In the genomic region with DNA sequence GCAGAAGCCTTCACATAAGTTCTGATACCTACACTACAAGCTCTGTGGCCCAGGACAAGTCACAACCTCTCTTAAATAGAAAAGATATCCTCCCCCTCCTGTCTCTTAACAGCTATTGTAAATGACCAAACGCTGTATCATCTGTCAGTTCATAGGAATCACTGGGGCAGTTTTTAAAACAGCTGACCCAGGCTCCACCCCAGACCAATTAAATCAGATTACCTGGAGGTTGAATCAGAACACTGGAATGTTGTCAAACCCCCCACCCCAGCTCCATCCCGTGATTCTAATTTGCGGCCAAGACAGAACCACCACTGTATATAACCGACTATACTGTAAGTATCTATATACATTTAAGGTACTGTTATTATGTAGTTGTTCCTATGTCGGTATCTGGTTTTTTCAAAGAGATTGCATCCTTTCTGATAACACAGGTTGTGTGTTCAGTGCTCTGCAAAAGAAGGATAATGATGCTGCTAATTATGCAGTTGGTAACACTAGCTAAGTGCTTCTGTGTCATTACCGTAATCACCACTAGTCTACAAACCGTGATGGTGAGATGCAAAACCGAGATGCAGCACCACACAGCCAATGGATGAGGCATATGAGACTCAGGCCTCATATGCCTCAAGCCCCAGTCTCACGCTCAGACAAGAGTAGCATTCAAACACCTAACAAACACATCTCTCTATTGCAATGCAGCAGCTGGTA, we compare ENCODE assay signal across 13 cellular contexts. TPM values are rescaled to one million over a fixed set of nuclear protein-coding genes. Genes with fewer than 3 reads are reported as not detected.
A peak's percentile ranks its signal among the peaks of the same experiment; 100 is the strongest.
DNase-seq lines count a peak whose midpoint lies in the region; ATAC-seq and TF ChIP-seq lines count a peak whose summit lies in the region.
"Had no signal": no experiment of that assay in that cellular context is flagged by ENCODE, and none has a peak within 500 bp of the region (broad histone marks: within the 10 kb centered on the region; RNA-seq: fewer than 3 reads in every experiment).

No MANE protein-coding gene starts in this region.

- H4K20me1 ChIP-seq in osteoblast (ENCODE audit: insufficient read depth, low read length): peaks cover 48% of the 10 kb centered on the region

- H3K9ac ChIP-seq in endodermal cell (ENCODE audit: extremely low read depth, low read length, poor library complexity, severe bottlenecking): no peak overlapping the region

- peaks cover 9% of the 10 kb centered on the region for H3K36me3 ChIP-seq in endodermal cell (ENCODE audit: control insufficient read depth, insufficient read depth, low read length)
- H3K36me3 ChIP-seq in osteoblast (ENCODE audit: insufficient read depth, low read length): peaks cover 10% of the 10 kb centered on the region
- H3K36me3 ChIP-seq: esophagus squamous epithelium had no signal

- peak; percentile 66 for TF ChIP-seq CTCF in endodermal cell (conservative IDR thresholded peaks at IDR 0.05)
- peak; percentile 14 for TF ChIP-seq CTCF in osteoblast (IDR thresholded peaks at IDR 0.05; ENCODE audit: extremely low read depth, low read depth, low read length)

- peaks cover 8% of the 10 kb centered on the region for H3K36me3 Mint-ChIP-seq in endodermal cell (ENCODE audit: low read depth)

- no peak overlapping the region for H3K4me3 Mint-ChIP-seq in endodermal cell
- H3K4me3 Mint-ChIP-seq: memory B cell; stimulated activated naive CD8-positive, alpha-beta T cell treated with anti-CD3 and anti-CD28 coated beads, Interleukin-15, amount 100 ng/mL, for 72 hours had no signal

- H3K4me3 ChIP-seq in endodermal cell (ENCODE audit: low read length) (peak overlapping the region; percentile 79), osteoblast (ENCODE audit: insufficient read depth, low read length) (no peak overlapping the region)
- H3K4me3 ChIP-seq: adrenal gland, esophagus squamous epithelium had no signal

- no peak overlapping the region for H2AFZ ChIP-seq in osteoblast (ENCODE audit: low read length)

- no peak overlapping the region for H3K4me2 ChIP-seq in osteoblast (ENCODE audit: insufficient read depth, low read length)

- H3K27me3 Mint-ChIP-seq in endodermal cell (ENCODE audit: insufficient read depth): peaks cover 8% of the 10 kb centered on the region
- H3K27me3 Mint-ChIP-seq: memory B cell had no signal

- peak; percentile 49 for ATAC-seq in GM18502 (IDR thresholded peaks at IDR 0.05; ENCODE audit: poor library complexity, unreplicated experiment)
- ATAC-seq in GM18858 (IDR thresholded peaks at IDR 0.05; ENCODE audit: unreplicated experiment): no peak
- no peak for ATAC-seq in GM21786 (IDR thresholded peaks at IDR 0.05; ENCODE audit: unreplicated experiment)
- ATAC-seq: stimulated activated naive CD8-positive, alpha-beta T cell treated with anti-CD3 and anti-CD28 coated beads, Interleukin-15, amount 100 ng/mL, for 72 hours had no signal

- peak overlapping the region; percentile 12 for H3K27ac Mint-ChIP-seq in endodermal cell
- H3K27ac Mint-ChIP-seq: memory B cell; stimulated activated naive CD8-positive, alpha-beta T cell treated with anti-CD3 and anti-CD28 coated beads, Interleukin-15, amount 100 ng/mL, for 72 hours had no signal

- peak; percentile 34 for DNase-seq in NCI-H146 treated with DMSO at 0.1 percent for 48 hours (lab: John Stamatoyannopoulos, UW; ENCODE audit: unreplicated experiment)
- peak; percentile 56 for DNase-seq in endodermal cell
- peak; percentile 62 for DNase-seq in osteoblast (ENCODE audit: insufficient read length, low spot score, missing footprints)
- DNase-seq in NCI-H446 treated with DMSO at 0.1 percent for 48 hours (lab: John Stamatoyannopoulos, UW): no peak
- no peak for DNase-seq in SKM-1 (lab: John Stamatoyannopoulos, UW; ENCODE audit: unreplicated experiment)
- DNase-seq: activated CD4-positive, alpha-beta T cell treated with anti-CD3 and anti-CD28 coated beads for 4 hours; adrenal gland; esophagus squamous epithelium; stimulated activated naive CD8-positive, alpha-beta T cell treated with anti-CD3 and anti-CD28 coated beads, Interleukin-15, amount 100 ng/mL, for 72 hours had no signal

- H3K27ac ChIP-seq in endodermal cell (ENCODE audit: low read depth, low read length): no peak overlapping the region
- H3K27ac ChIP-seq in osteoblast (ENCODE audit: low read depth, low read length): no peak overlapping the region
- H3K27ac ChIP-seq: esophagus squamous epithelium had no signal

- H3K9me3 Mint-ChIP-seq in endodermal cell: peaks cover 21% of the 10 kb centered on the region
- H3K9me3 Mint-ChIP-seq: memory B cell; stimulated activated naive CD8-positive, alpha-beta T cell treated with anti-CD3 and anti-CD28 coated beads, Interleukin-15, amount 100 ng/mL, for 72 hours had no signal

- peaks cover 62% of the 10 kb centered on the region for H3K79me2 ChIP-seq in osteoblast (ENCODE audit: insufficient read depth, low read length)

- H3K4me1 ChIP-seq in endodermal cell (ENCODE audit: control insufficient read depth, insufficient read depth, low read length) (peaks cover 17% of the 10 kb centered on the region), osteoblast (ENCODE audit: insufficient read depth, low read length) (peaks cover 34% of the 10 kb centered on the region)

- H3K4me1 Mint-ChIP-seq in endodermal cell: peaks cover 42% of the 10 kb centered on the region
- H3K4me1 Mint-ChIP-seq: stimulated activated naive CD8-positive, alpha-beta T cell treated with anti-CD3 and anti-CD28 coated beads, Interleukin-15, amount 100 ng/mL, for 72 hours had no signal

- 67 to 71% methylated on average over 6 of the region's 9 CpGs for WGBS in endodermal cell (ENCODE audit: insufficient coverage in 1 of 2, insufficient read length in 1 of 2), 2 experiments

- H3K9me3 ChIP-seq in endodermal cell (ENCODE audit: control insufficient read depth, low read length) (peaks cover 26% of the 10 kb centered on the region), osteoblast (ENCODE audit: low read depth, low read length) (no peaks in the 10 kb centered on the region)
- H3K9me3 ChIP-seq: adrenal gland, esophagus squamous epithelium had no signal

- no peaks in the 10 kb centered on the region for H3K27me3 ChIP-seq in endodermal cell (ENCODE audit: control insufficient read depth, insufficient read depth, low read length, poor library complexity, severe bottlenecking)
- H3K27me3 ChIP-seq in osteoblast (ENCODE audit: insufficient read depth, low read length): no peaks in the 10 kb centered on the region
- H3K27me3 ChIP-seq: adrenal gland had no signal

RNA-seq across cellular contexts. Expression of gene TNS3, which starts 47.4 kb away (rescaled TPM):
- total RNA-seq in endodermal cell (10 to 100 TPM; 33.8 to 38.5 TPM), osteoblast (67.3 and 88.1 TPM in 2 replicates)
- polyA plus RNA-seq in endodermal cell (2013, experiment 1 of 2): 18.1 TPM
- polyA plus RNA-seq in endodermal cell (2013, experiment 2 of 2): 19.3 TPM

Comparison
In these comparisons a context has a peak if more than half of its experiments do, and no peak if none do; other contexts are left out.
1. DNase-seq: peak in NCI-H146 treated with DMSO at 0.1 percent for 48 hours (single experiment), endodermal cell (single experiment) and osteoblast (single experiment); none in NCI-H446 treated with DMSO at 0.1 percent for 48 hours (single experiment) and SKM-1 (single experiment).